ENCODE assay signal across 1 cellular context in the genomic region with DNA sequence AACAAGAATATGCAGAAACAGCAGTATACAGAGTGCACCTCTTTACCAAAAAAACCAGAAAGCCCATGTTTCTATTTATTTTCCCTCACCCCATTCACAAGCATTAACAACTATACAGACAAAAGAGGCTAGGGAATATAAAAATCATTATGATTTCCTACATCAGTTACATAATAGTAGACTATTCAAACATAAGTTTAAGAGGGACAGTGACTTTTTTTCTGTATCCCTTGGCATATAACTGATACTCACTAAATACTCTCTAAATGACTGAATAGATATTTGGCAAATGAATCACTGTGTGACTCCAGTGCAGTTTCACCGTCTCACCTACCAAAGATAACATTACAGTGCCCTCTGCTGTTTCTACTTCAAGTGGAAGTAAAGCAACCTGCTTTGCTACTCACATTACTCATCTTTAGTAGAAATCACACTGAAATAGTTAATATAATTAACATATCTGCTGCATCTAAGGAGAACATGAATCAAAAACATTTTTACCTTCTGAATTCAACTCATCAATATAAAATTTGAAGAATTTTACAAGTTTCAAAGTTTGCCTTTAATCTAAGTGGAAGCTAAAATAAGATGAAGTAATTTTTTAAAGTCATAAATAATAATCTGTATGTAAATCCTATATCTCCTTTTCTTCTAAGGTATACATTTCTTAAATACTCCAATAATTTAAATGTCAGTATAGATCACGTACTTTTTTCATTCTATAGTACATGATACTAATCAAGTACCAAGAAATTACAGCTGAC.
TF ChIP-seq lines count a peak whose summit lies in the region.

No MANE protein-coding gene starts in this region.

TF ChIP-seq in H1, 55 proteins besides CTCF, POLR2A, EP300 and RAD21 (continued from another document):
- TF ChIP-seq CHD7 (IDR thresholded peaks at IDR 0.05; ENCODE audit: insufficient replicate concordance, low read length) = no peak
- no peak for TF ChIP-seq KDM1A (IDR thresholded peaks at IDR 0.05; ENCODE audit: borderline replicate concordance, low read length)
